ENCODE assay signal across 9 cellular contexts in the genomic region with DNA sequence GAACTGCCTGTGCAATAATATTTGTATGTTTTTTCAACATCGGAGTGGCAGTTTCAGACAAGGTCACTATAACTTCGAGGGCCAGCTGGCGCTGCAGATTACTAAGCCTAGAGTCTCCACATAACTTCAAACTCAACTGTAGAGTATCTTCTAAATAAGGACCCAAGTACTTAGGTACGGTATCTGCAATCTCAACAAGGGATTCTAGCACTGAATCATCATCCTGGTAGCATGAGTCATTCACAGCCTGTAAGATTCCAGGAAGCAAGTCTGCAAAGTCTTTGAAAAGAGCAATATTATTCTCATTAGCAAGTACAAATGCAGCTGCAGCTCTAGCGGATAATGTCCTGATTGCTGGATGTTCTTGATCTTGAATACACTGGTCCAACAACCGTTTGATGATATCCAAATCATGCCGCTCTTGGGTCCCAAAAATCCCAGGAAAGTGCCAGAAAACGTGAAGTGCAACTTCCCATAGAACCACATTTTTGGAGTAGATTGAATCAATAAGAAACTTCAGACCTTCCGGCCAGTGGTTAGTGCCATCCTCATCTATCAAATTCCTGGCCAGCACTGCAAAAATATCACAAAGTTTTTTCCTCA. TPM values are rescaled to one million over a fixed set of nuclear protein-coding genes. Genes with fewer than 3 reads are reported as not detected.
A peak's percentile ranks its signal among the peaks of the same experiment; 100 is the strongest.
DNase-seq lines count a peak whose midpoint lies in the region; ATAC-seq, FAIRE-seq and TF ChIP-seq lines count a peak whose summit lies in the region.
"Had no signal": no experiment of that assay in that cellular context is flagged by ENCODE, and none has a peak within 500 bp of the region (broad histone marks: within the 10 kb centered on the region; RNA-seq: fewer than 3 reads in every experiment).

No MANE protein-coding gene starts in this region.

- dilution Hi-C loops in endothelial cell of umbilical vein (cut with MboI; ENCODE audit: extremely low pct_ligation_motif_present, low sequenced_read_pairs) = no loop called here

- peak overlapping the region; percentile 92 to 99 (median 96) for H3K4me3 Mint-ChIP-seq in naive thymus-derived CD8-positive, alpha-beta T cell

- H3K27me3 ChIP-seq in endothelial cell of umbilical vein (ENCODE audit: control insufficient read depth in 2 of 2, insufficient read depth in 2 of 2, low read length in 2 of 2) = no peaks in the 10 kb centered on the region

- peak overlapping the region; percentile 86 for H3K4me2 ChIP-seq in endothelial cell of umbilical vein (ENCODE audit: insufficient read depth, low read length)

- H3K27ac ChIP-seq in SK-N-MC (peak overlapping the region; percentile 77), endothelial cell of umbilical vein (ENCODE audit: insufficient read depth, low read depth, low read length) (peak overlapping the region; percentile 80)

- TF ChIP-seq CTCF in endothelial cell of umbilical vein (IDR thresholded peaks at IDR 0.05; ENCODE audit: extremely low read depth in 1 of 2, insufficient read depth in 1 of 2, low read depth in 1 of 2, low read length in 2 of 2) = no peak

- H3K27me3 Mint-ChIP-seq in naive thymus-derived CD8-positive, alpha-beta T cell = no peaks in the 10 kb centered on the region

- peak overlapping the region; percentile 92 for H2AFZ ChIP-seq in endothelial cell of umbilical vein (ENCODE audit: low read depth, low read length)

- peaks cover 32 to 49% (median 41%) of the 10 kb centered on the region in 3 donors for H3K36me3 Mint-ChIP-seq in naive thymus-derived CD8-positive, alpha-beta T cell

- peak; percentile 38 for TF ChIP-seq POLR2A in endothelial cell of umbilical vein (IDR thresholded peaks at IDR 0.05; ENCODE audit: low read depth, low read length)

- CTCF ChIA-PET in endothelial cell of umbilical vein (lab: Charles Lee) = interaction anchor here (0.7 to 1.7 kb wide), 7 partner anchors 8 to 291 kb away, joined by 3 to 20 read pairs (median 4); no protein-coding TSS in a partner anchor

- ATAC-seq in naive thymus-derived CD8-positive, alpha-beta T cell = no peak
- no peak for ATAC-seq in HG03565 (IDR thresholded peaks at IDR 0.05; ENCODE audit: unreplicated experiment)

- TSS peak; percentile 99 for BruUV-seq in endothelial cell of umbilical vein (replicated peaks; lab: Mats Ljungman, UMichigan)

- peaks cover 7 to 42% (median 19%) of the 10 kb centered on the region in 9 donors for H3K9me3 Mint-ChIP-seq in naive thymus-derived CD8-positive, alpha-beta T cell

- H3K36me3 ChIP-seq in SK-N-MC (ENCODE audit: insufficient read depth, low read length) (peaks cover 27% of the 10 kb centered on the region), endothelial cell of umbilical vein (ENCODE audit: control insufficient read depth in 2 of 2, extremely low read depth in 1 of 2, insufficient read depth in 2 of 2, low read length in 2 of 2) (peaks cover 0 to 3% of the 10 kb centered on the region in 2 experiments)

- no peaks in the 10 kb centered on the region for H3K9me1 ChIP-seq in endothelial cell of umbilical vein (replicated peaks; ENCODE audit: control insufficient read depth, extremely low read depth, insufficient read depth, low read length)

- POLR2A ChIA-PET in endothelial cell of umbilical vein (lab: Charles Lee) = interaction anchor here (0.6 to 1.0 kb wide), 2 partner anchors 9 to 384 kb away, joined by 3 read pairs; no protein-coding TSS in a partner anchor
- POLR2A ChIA-PET in naive thymus-derived CD8-positive, alpha-beta T cell (lab: Charles Lee) = interaction anchor here (0.5 to 2.4 kb wide), 14 partner anchors 7 to 1274 kb away, joined by 3 to 23 read pairs (median 3); a partner anchor contains a TSS

- H4K20me1 ChIP-seq in endothelial cell of umbilical vein (replicated peaks; ENCODE audit: control insufficient read depth, extremely low read depth, insufficient read depth, low read length) = no peaks in the 10 kb centered on the region

- H3K4me1 Mint-ChIP-seq in naive thymus-derived CD8-positive, alpha-beta T cell = peaks cover 14 to 34% (median 29%) of the 10 kb centered on the region in 4 donors

- DNase-seq in DMS79 (lab: John Stamatoyannopoulos, UW) = peak; percentile 10
- DNase-seq in DMS79 treated with DMSO at 0.1 percent for 48 hours (lab: John Stamatoyannopoulos, UW) = no peak
- no peak for DNase-seq in SK-N-MC (ENCODE audit: low read depth, low spot score)
- peak; percentile 81 for DNase-seq in endothelial cell of umbilical vein (ENCODE audit: low read depth, low spot score)
- no peak for DNase-seq in naive thymus-derived CD8-positive, alpha-beta T cell
- no peak for DNase-seq in mucosa of gallbladder (ENCODE audit: low spot score)
- DNase-seq in NCI-H1092 treated with DMSO at 0.1 percent for 48 hours (lab: John Stamatoyannopoulos, UW) = no peak

- H3K9me3 ChIP-seq in SK-N-MC (ENCODE audit: low read depth, low read length) = peaks cover 8% of the 10 kb centered on the region; the same call in 1 of the 2 replicates
- H3K9me3 ChIP-seq in endothelial cell of umbilical vein (replicated peaks; ENCODE audit: control insufficient read depth, insufficient read depth, low read length) = no peaks in the 10 kb centered on the region

- peaks cover 40% of the 10 kb centered on the region for H3K79me2 ChIP-seq in endothelial cell of umbilical vein (ENCODE audit: control insufficient read depth, insufficient read depth, low read length)

- peak; percentile 94 for FAIRE-seq in endothelial cell of umbilical vein (lab: Jason Lieb, UNC)
- FAIRE-seq: A204.1 had no signal

- H3K9ac ChIP-seq in SK-N-MC (ENCODE audit: insufficient read length) = peak overlapping the region; percentile 89
- peak overlapping the region; percentile 98 for H3K9ac ChIP-seq in endothelial cell of umbilical vein (replicated peaks; ENCODE audit: extremely low read depth, insufficient read depth, low read length)

- H3K27ac Mint-ChIP-seq in naive thymus-derived CD8-positive, alpha-beta T cell = peak overlapping the region; percentile 93 to 99 (median 98)

- intact Hi-C loops in endothelial cell of umbilical vein (cut with micrococcal nuclease) = loop anchor here (1.0 kb wide), 1 partner anchor 8 kb away; no protein-coding TSS in a partner anchor

- H3K4me3 ChIP-seq in SK-N-MC = peak overlapping the region; percentile 97
- H3K4me3 ChIP-seq in endothelial cell of umbilical vein (replicated peaks in 1 of 3; ENCODE audit: insufficient read depth in 1 of 3, low read depth in 1 of 3, low read length in 3 of 3) = peak overlapping the region; percentile 52 to 89 (median 53)

- H3K4me1 ChIP-seq in endothelial cell of umbilical vein (ENCODE audit: control insufficient read depth, extremely low read depth, insufficient read depth, low read length) = peaks cover 18% of the 10 kb centered on the region

TF ChIP-seq in endothelial cell of umbilical vein, 7 proteins besides CTCF, POLR2A, EP300 and RAD21:
- TF ChIP-seq EZH2 (IDR thresholded peaks at IDR 0.05; ENCODE audit: borderline replicate concordance, low read depth, low read length, severe bottlenecking) = no peak
- peak; percentile 74 for TF ChIP-seq POLR2AphosphoS5 (IDR thresholded peaks at IDR 0.05; ENCODE audit: insufficient read depth, low read depth, low read length)
- no peak for TF ChIP-seq MYC (IDR thresholded peaks at IDR 0.05; ENCODE audit: low read depth, low read length)
- peak; percentile 86 for TF ChIP-seq GATA2 (IDR thresholded peaks at IDR 0.05; ENCODE audit: insufficient read depth, insufficient read length, low read depth, low read length)
- TF ChIP-seq, protein P1, sequence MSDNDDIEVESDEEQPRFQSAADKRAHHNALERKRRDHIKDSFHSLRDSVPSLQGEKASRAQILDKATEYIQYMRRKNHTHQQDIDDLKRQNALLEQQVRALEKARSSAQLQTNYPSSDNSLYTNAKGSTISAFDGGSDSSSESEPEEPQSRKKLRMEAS (IDR thresholded peaks at IDR 0.05; ENCODE audit: insufficient read depth, insufficient read length) = no peak
- peak; percentile 96 for TF ChIP-seq FOS (IDR thresholded peaks at IDR 0.05; ENCODE audit: borderline replicate concordance, insufficient read depth, low read length)
- peak; percentile 89 for TF ChIP-seq JUN (IDR thresholded peaks at IDR 0.05; ENCODE audit: borderline replicate concordance, insufficient read depth, insufficient read length, low read depth)

RNA-seq across cellular contexts. Expression of a gene that starts 0.7 kb away (rescaled TPM):
- total RNA-seq in endothelial cell of umbilical vein (20.9 and 21.9 TPM in 2 replicates), mucosa of gallbladder (12.7 TPM)
- 3.8 and 5.3 TPM in 2 replicates for polyA plus RNA-seq in endothelial cell of umbilical vein
- polyA plus RNA-seq in endothelial cell of umbilical vein (2011; cell fraction: cytosol; rRNA removed) = 5.9 TPM in 2 replicates
- polyA plus RNA-seq in endothelial cell of umbilical vein (2011; cell fraction: nucleus; rRNA removed) = 7.0 and 8.5 TPM in 2 replicates
- 21.1 and 30.0 TPM in 2 replicates for polyA plus RNA-seq in endothelial cell of umbilical vein (2012)
- 17.6 and 18.1 TPM in 2 replicates for polyA minus RNA-seq in endothelial cell of umbilical vein
- polyA minus RNA-seq in endothelial cell of umbilical vein (2011; cell fraction: cytosol; rRNA and poly(A)+ RNA removed) = 10.4 TPM
- polyA minus RNA-seq in endothelial cell of umbilical vein (2011; cell fraction: nucleus; rRNA and poly(A)+ RNA removed) = 14.3 and 18.8 TPM in 2 replicates
- total RNA-seq in naive thymus-derived CD8-positive, alpha-beta T cell = 10 to 100 TPM; 36.5 to 37.3 TPM
- polyA plus RNA-seq in naive thymus-derived CD8-positive, alpha-beta T cell = 10 to 100 TPM; 21.0 to 24.9 (median 21.7) TPM

Comparison
In these comparisons a context has a peak if more than half of its experiments do, and no peak if none do; other contexts are left out.
1. DNase-seq: peak in DMS79 (single experiment) and endothelial cell of umbilical vein (single experiment); none in DMS79 treated with DMSO at 0.1 percent for 48 hours (single experiment), SK-N-MC (single experiment), naive thymus-derived CD8-positive, alpha-beta T cell (0 of 10), mucosa of gallbladder (single experiment) and NCI-H1092 treated with DMSO at 0.1 percent for 48 hours (single experiment).